ENCODE assay signal across 21 cellular contexts in genomic region chr12:105076098-105076497, GRCh38. TPM values are rescaled to one million over a fixed set of nuclear protein-coding genes. Genes with fewer than 3 reads are reported as not detected.
A peak's percentile ranks its signal among the peaks of the same experiment; 100 is the strongest.
DNase-seq lines count a peak whose midpoint lies in the region; ATAC-seq and TF ChIP-seq lines count a peak whose summit lies in the region.
"Had no signal": no experiment of that assay in that cellular context is flagged by ENCODE, and none has a peak within 500 bp of the region (broad histone marks: within the 10 kb centered on the region; RNA-seq: fewer than 3 reads in every experiment).

No MANE protein-coding gene starts in this region.

- no peak overlapping the region for H3K4me3 ChIP-seq in brain microvascular endothelial cell (ENCODE audit: low read depth, low read length)
- H3K4me3 ChIP-seq: adrenal gland, BLaER1, heart right ventricle, skin epidermis, tibial artery had no signal

- H3K9me3 Mint-ChIP-seq in activated T-cell treated with anti-CD3 and anti-CD28 coated beads, Interleukin-2, amount 50 U/mL, for 4 hours, result no peaks in the 10 kb centered on the region
- no peaks in the 10 kb centered on the region for H3K9me3 Mint-ChIP-seq in activated naive CD4-positive, alpha-beta T cell treated with anti-CD3 and anti-CD28 coated beads for 36 hours
- H3K9me3 Mint-ChIP-seq: IgD-negative memory B cell had no signal

- H3K27me3 Mint-ChIP-seq in activated T-cell treated with anti-CD3 and anti-CD28 coated beads, Interleukin-2, amount 50 U/mL, for 4 hours (ENCODE audit: low read depth), result peaks cover 2% of the 10 kb centered on the region
- H3K27me3 Mint-ChIP-seq in activated naive CD4-positive, alpha-beta T cell treated with anti-CD3 and anti-CD28 coated beads for 36 hours (ENCODE audit: low read depth), result peaks cover under 1% of the 10 kb centered on the region
- H3K27me3 Mint-ChIP-seq: IgD-negative memory B cell had no signal

- H3K4me3 Mint-ChIP-seq in activated T-cell treated with anti-CD3 and anti-CD28 coated beads, Interleukin-2, amount 50 U/mL, for 4 hours, result no peak overlapping the region
- no peak overlapping the region for H3K4me3 Mint-ChIP-seq in activated naive CD4-positive, alpha-beta T cell treated with anti-CD3 and anti-CD28 coated beads for 36 hours
- H3K4me3 Mint-ChIP-seq: activated CD8-positive, alpha-beta T cell treated with anti-CD3 and anti-CD28 coated beads, Interleukin-2, amount 10 ng/mL, durations not matched to agents 7 days and 5 days; IgD-negative memory B cell had no signal

- H3K36me3 ChIP-seq in brain microvascular endothelial cell (replicated peaks), result peaks cover 12% of the 10 kb centered on the region
- H3K36me3 ChIP-seq: adrenal gland, BLaER1, heart right ventricle, neutrophil had no signal

- intact Hi-C loops in activated naive CD4-positive, alpha-beta T cell treated with anti-CD3 and anti-CD28 coated beads for 36 hours (cut with micrococcal nuclease), result no loop called here

- TF ChIP-seq CTCF in brain microvascular endothelial cell (IDR thresholded peaks at IDR 0.05; ENCODE audit: low read depth, low read length, missing control alignments), result no peak

- H3K27ac ChIP-seq in brain microvascular endothelial cell, result no peak overlapping the region
- H3K27ac ChIP-seq: adrenal gland, BLaER1, heart right ventricle, neutrophil, skin epidermis had no signal

- CTCF ChIA-PET in activated naive CD4-positive, alpha-beta T cell treated with anti-CD3 and anti-CD28 coated beads for 36 hours (lab: Charles Lee), result no interaction called here

- H3K36me3 Mint-ChIP-seq in activated T-cell treated with anti-CD3 and anti-CD28 coated beads, Interleukin-2, amount 50 U/mL, for 4 hours (ENCODE audit: insufficient read depth), result no peaks in the 10 kb centered on the region
- H3K36me3 Mint-ChIP-seq in activated naive CD4-positive, alpha-beta T cell treated with anti-CD3 and anti-CD28 coated beads for 36 hours (ENCODE audit: low read depth), result peaks cover 2% of the 10 kb centered on the region

- H3K4me1 Mint-ChIP-seq in activated T-cell treated with anti-CD3 and anti-CD28 coated beads, Interleukin-2, amount 50 U/mL, for 4 hours (ENCODE audit: low read depth), result no peaks in the 10 kb centered on the region
- H3K4me1 Mint-ChIP-seq in activated naive CD4-positive, alpha-beta T cell treated with anti-CD3 and anti-CD28 coated beads for 36 hours (ENCODE audit: low read depth), result no peaks in the 10 kb centered on the region

- in situ Hi-C loops in brain microvascular endothelial cell (cut with HindIII; ENCODE audit: low pct_ligation_motif_present, low sequenced_read_pairs), result no loop called here

- no peak overlapping the region for H3K27ac Mint-ChIP-seq in activated naive CD4-positive, alpha-beta T cell treated with anti-CD3 and anti-CD28 coated beads for 36 hours
- H3K27ac Mint-ChIP-seq: activated CD8-positive, alpha-beta T cell treated with anti-CD3 and anti-CD28 coated beads, Interleukin-2, amount 10 ng/mL, durations not matched to agents 7 days and 5 days; IgD-negative memory B cell had no signal

- H3K27me3 ChIP-seq in brain microvascular endothelial cell (replicated peaks), result no peaks in the 10 kb centered on the region
- H3K27me3 ChIP-seq: adrenal gland, BLaER1, heart right ventricle, neutrophil, tibial artery had no signal

- ATAC-seq in activated T-cell treated with anti-CD3 and anti-CD28 coated beads, Interleukin-2, amount 50 U/mL, for 4 hours, result no peak
- ATAC-seq in HG03342 (IDR thresholded peaks at IDR 0.05; ENCODE audit: unreplicated experiment), result no peak
- ATAC-seq: activated CD8-positive, alpha-beta T cell treated with anti-CD3 and anti-CD28 coated beads, Interleukin-2, amount 10 ng/mL, durations not matched to agents 7 days and 5 days had no signal

- DNase-seq in AG20443 (ENCODE audit: low spot score) (peak; percentile 63), HT1080 (ENCODE audit: low read depth) (peak; percentile 41), brain microvascular endothelial cell (peak; percentile 24), kidney tubule cell (ENCODE audit: low spot score) (peak; percentile 50), NCI-H2081 treated with DMSO at 0.1 percent for 48 hours (lab: John Stamatoyannopoulos, UW) (no peak)
- DNase-seq in activated T-cell treated with anti-CD3 and anti-CD28 coated beads, Interleukin-2, amount 50 U/mL, for 4 hours, result no peak
- no peak for DNase-seq in activated naive CD4-positive, alpha-beta T cell treated with anti-CD3 and anti-CD28 coated beads for 36 hours
- DNase-seq: activated CD8-positive, alpha-beta T cell treated with anti-CD3 and anti-CD28 coated beads, Interleukin-2, amount 10 ng/mL, durations not matched to agents 7 days and 5 days; adrenal gland; cortex of kidney; DMS 273 treated with DMSO at 0.1 percent for 48 hours; heart right ventricle; NCI-H1092; NCI-H2171; RPMI8226; tibial artery had no signal

RNA-seq across cellular contexts. Expression of gene ALDH1L2, which starts 8.2 kb away (rescaled TPM):
- 0.23 and 0.34 TPM in 2 replicates for total RNA-seq in HT1080 (2014; rRNA removed; shearing (Covaris generic))
- polyA plus RNA-seq in HT1080 (2015; cell fraction: cytosol; rRNA removed), result 8.4 and 11.7 TPM in 2 replicates
- 28.2 and 34.1 TPM in 2 replicates for polyA plus RNA-seq in HT1080 (2015; cell fraction: nucleus; rRNA removed)
- total RNA-seq in activated T-cell treated with anti-CD3 and anti-CD28 coated beads, Interleukin-2, amount 50 U/mL, for 4 hours, result under 1 TPM; 0.29 to 0.81 (median 0.35) TPM
- 10 to 100 TPM; 12.2 to 14.3 TPM for total RNA-seq in activated naive CD4-positive, alpha-beta T cell treated with anti-CD3 and anti-CD28 coated beads for 36 hours

RNA-seq across cellular contexts. Expression of gene WASHC4, which starts 31.4 kb away (rescaled TPM):
- 37.4 and 38.9 TPM in 2 replicates for total RNA-seq in HT1080 (2014; rRNA removed; shearing (Covaris generic))
- polyA plus RNA-seq in HT1080 (2015; cell fraction: cytosol; rRNA removed), result 24.0 and 38.2 TPM in 2 replicates
- 104 and 141 TPM in 2 replicates for polyA plus RNA-seq in HT1080 (2015; cell fraction: nucleus; rRNA removed)
- 10 to 100 TPM; 21.2 to 25.7 (median 22.7) TPM for total RNA-seq in activated T-cell treated with anti-CD3 and anti-CD28 coated beads, Interleukin-2, amount 50 U/mL, for 4 hours
- total RNA-seq in activated naive CD4-positive, alpha-beta T cell treated with anti-CD3 and anti-CD28 coated beads for 36 hours, result 10 to 100 TPM; 23.7 to 26.0 TPM

Comparison
In these comparisons a context has a peak if more than half of its experiments do, and no peak if none do; other contexts are left out.
1. DNase-seq: peak in AG20443 (single experiment), HT1080 (single experiment), brain microvascular endothelial cell (single experiment) and kidney tubule cell (single experiment); none in activated T-cell treated with anti-CD3 and anti-CD28 coated beads, Interleukin-2, amount 50 U/mL, for 4 hours (single experiment), activated naive CD4-positive, alpha-beta T cell treated with anti-CD3 and anti-CD28 coated beads for 36 hours (single experiment) and NCI-H2081 treated with DMSO at 0.1 percent for 48 hours (single experiment).